Comparison of ENCODE assay signal across 33 cellular contexts in genomic region chr13:59157181-59157580, GRCh38.
"Had no signal": no experiment of that assay in that cellular context is flagged by ENCODE, and none has a peak within 500 bp of the region (broad histone marks: within the 10 kb centered on the region; RNA-seq: fewer than 3 reads in every experiment).

No MANE protein-coding gene starts in this region.

- H3K9me3 ChIP-seq: Peyer's patch had no signal

- H3K4me1 ChIP-seq: Peyer's patch had no signal

- H3K36me3 ChIP-seq: Peyer's patch had no signal

- ATAC-seq: activated CD8-positive, alpha-beta memory T cell treated with anti-CD3 and anti-CD28 coated beads, Interleukin-2, amount 10 ng/mL, durations not matched to agents 7 days and 5 days; activated naive CD8-positive, alpha-beta T cell treated with anti-CD3 and anti-CD28 coated beads, Interleukin-2, amount 50 U/mL, for 24 hours; PC-3; Right ventricle myocardium inferior had no signal

- H3K4me3 ChIP-seq: coronary artery, Peyer's patch had no signal

- H3K27ac ChIP-seq: coronary artery, Peyer's patch, RWPE1, VCaP had no signal

- H3K27me3 ChIP-seq: Peyer's patch had no signal

- DNase-seq: activated B cell treated with CpG ODN at 0.5 μM for 24 hours; activated CD4-positive, alpha-beta memory T cell treated with anti-CD3 and anti-CD28 coated beads, Interleukin-2, amount 10 ng/mL, durations not matched to agents 7 days and 5 days; activated CD4-positive, alpha-beta T cell treated with anti-CD3 and anti-CD28 coated beads for 4 hours; activated CD4-positive, alpha-beta T cell treated with anti-CD3 and anti-CD28 coated beads, Interleukin-2, amount 50 U/mL, for 1 hour; activated CD4-positive, CD25-positive, alpha-beta regulatory T cell treated with anti-CD3 and anti-CD28 coated beads, Interleukin-2, amount 50 U/mL, for 72 hours; activated CD8-positive, alpha-beta memory T cell treated with anti-CD3 and anti-CD28 coated beads for 24 hours; activated CD8-positive, alpha-beta memory T cell treated with anti-CD3 and anti-CD28 coated beads, Interleukin-2, amount 10 ng/mL, durations not matched to agents 7 days and 5 days; activated CD8-positive, alpha-beta memory T cell treated with anti-CD3 and anti-CD28 coated beads, Interleukin-2, amount 50 U/mL, for 48 hours; activated effector memory CD4-positive, alpha-beta T cell treated with Interleukin-2 at 50 U/mL for 16 hours; activated naive CD4-positive, alpha-beta T cell treated with anti-CD3 and anti-CD28 coated beads, Interleukin-2, amount 10 ng/mL, durations not matched to agents 7 days and 5 days; activated naive CD8-positive, alpha-beta T cell treated with anti-CD3 and anti-CD28 coated beads, Interleukin-2, amount 50 U/mL, for 24 hours; activated T-cell treated with anti-CD3 and anti-CD28 coated beads, Interleukin-2, amount 50 U/mL, for 48 hours; amniotic stem cell; aorta; NCI-H1092 treated with DMSO at 0.1 percent for 48 hours; NCI-H1417; NCI-H187 treated with DMSO at 0.1 percent for 48 hours; NCI-H2081; NCI-H2171 treated with DMSO at 0.1 percent for 48 hours; NCI-H2227 treated with DMSO at 0.1 percent for 48 hours; NCI-H446; NCI-H524 treated with DMSO at 0.1 percent for 48 hours; PC-3; Peyer's patch; SIG-M5; SW 1271; T-helper 1 cell; T-helper 2 cell; T-helper 9 cell had no signal
